8 cellular contexts compared by ENCODE assay signal in genomic region chr19:530133-531008, GRCh38. TPM values are rescaled to one million over a fixed set of nuclear protein-coding genes. Genes with fewer than 3 reads are reported as not detected.
A peak's percentile ranks its signal among the peaks of the same experiment; 100 is the strongest.
DNase-seq lines count a peak whose midpoint lies in the region; ATAC-seq and TF ChIP-seq lines count a peak whose summit lies in the region.

No MANE protein-coding gene starts in this region.

- H3K27me3 Mint-ChIP-seq in Caco-2 (ENCODE audit: insufficient read depth, unreplicated experiment): no peaks in the 10 kb centered on the region

- H3K9me3 Mint-ChIP-seq in Caco-2 (ENCODE audit: unreplicated experiment): no peaks in the 10 kb centered on the region

- peak overlapping the region; percentile 82 for H3K4me3 Mint-ChIP-seq in Caco-2 (ENCODE audit: unreplicated experiment)

- H3K36me3 Mint-ChIP-seq in Caco-2 (ENCODE audit: insufficient read depth, unreplicated experiment): peaks cover 16% of the 10 kb centered on the region

- CTCF ChIA-PET in Caco-2 (lab: Charles Lee): interaction anchor here (1.2 to 3.1 kb wide), 3 partner anchors 20 to 204 kb away, joined by 3 to 28 read pairs (median 9); no protein-coding TSS in a partner anchor

- no peak for TF ChIP-seq EP300 in ovary (IDR thresholded peaks at IDR 0.05)

- H3K4me1 ChIP-seq in Caco-2 (peaks cover 30% of the 10 kb centered on the region), Peyer's patch (peaks cover 4 to 22% (median 17%) of the 10 kb centered on the region in 4 donors), ovary (ENCODE audit: insufficient read depth) (peaks cover 12% of the 10 kb centered on the region)

- H3K4me1 Mint-ChIP-seq in Caco-2 (ENCODE audit: low read depth, unreplicated experiment): peaks cover 6% of the 10 kb centered on the region

- 0 out of 2 replicates have a peak, but pooled peaks cover 1% of the 10 kb centered on the region for H3K36me3 ChIP-seq in Caco-2 (ENCODE audit: control insufficient read depth, insufficient read depth, low read length)
- H3K36me3 ChIP-seq in Peyer's patch: peaks cover 0 to 2% (median 0%) of the 10 kb centered on the region in 3 donors
- no peaks in the 10 kb centered on the region for H3K36me3 ChIP-seq in ovary

- 62 to 67% (median 64%) methylated on average over 38 of the region's 38 CpGs for WGBS in ovary, 3 donors

- intact Hi-C loops in Caco-2 (cut with micrococcal nuclease; ENCODE audit: unreplicated experiment) (loop anchor here (5.0 kb wide), 1 partner anchor 42 kb away; the partner anchor contains the start of gene BSG), ovary (cut with DNase I) (loop anchor here in 1 of 4 donors (5.0 to 10.0 kb wide), 2 partner anchors 47 to 94 kb away; no protein-coding TSS in a partner anchor)

- ATAC-seq in HG02798 (IDR thresholded peaks at IDR 0.05; ENCODE audit: poor library complexity, unreplicated experiment): no peak

- no peak for TF ChIP-seq POLR2A in Peyer's patch (IDR thresholded peaks at IDR 0.05)
- TF ChIP-seq POLR2A in ovary (IDR thresholded peaks at IDR 0.05): no peak

- H3K27ac ChIP-seq in Peyer's patch (peak overlapping the region; percentile 95 to 98 (median 97)), ovary (no peak overlapping the region)

- H3K9me3 ChIP-seq in Caco-2: no peaks in the 10 kb centered on the region
- H3K9me3 ChIP-seq in Peyer's patch: no peaks in the 10 kb centered on the region
- H3K9me3 ChIP-seq in ovary: no peaks in the 10 kb centered on the region

- DNase-seq in Caco-2 (no peak), Peyer's patch (peak in 1 of 3 donors; percentile 55), epithelial cell of proximal tubule (ENCODE audit: low read depth) (no peak), ovary (peak in 3 of 5 donors; percentile 50 to 63 (median 62)), COLO829 (ENCODE audit: low spot score) (no peak), mesenteric fat pad (ENCODE audit: low spot score) (no peak), NCI-H187 (lab: John Stamatoyannopoulos, UW) (no peak)

- POLR2A ChIA-PET in Caco-2 (lab: Charles Lee): interaction anchor here (0.8 to 1.9 kb wide), 3 partner anchors 13 to 24 kb away, joined by 3 to 7 read pairs (median 5); no protein-coding TSS in a partner anchor

- TF ChIP-seq CTCF in Caco-2 (IDR thresholded peaks at IDR 0.05; ENCODE audit: insufficient read depth in 1 of 2, low read depth in 1 of 2, low read length in 1 of 2, severe bottlenecking in 1 of 2, unreplicated experiment in 1 of 2) (no peak), Peyer's patch (IDR thresholded peaks at IDR 0.05) (no peak), epithelial cell of proximal tubule (conservative IDR thresholded peaks at IDR 0.05; ENCODE audit: low read depth, low read length) (no peak), ovary (IDR thresholded peaks at IDR 0.05) (no peak)

- BruUV-seq in Caco-2 (replicated peaks; lab: Mats Ljungman, UMichigan): TSS peak; percentile 93

- no peaks in the 10 kb centered on the region for H3K27me3 ChIP-seq in Caco-2 (replicated peaks; ENCODE audit: control insufficient read depth, insufficient read depth, low read length)
- no peaks in the 10 kb centered on the region for H3K27me3 ChIP-seq in Peyer's patch
- no peaks in the 10 kb centered on the region for H3K27me3 ChIP-seq in ovary

- peak overlapping the region; percentile 70 for H3K27ac Mint-ChIP-seq in Caco-2 (ENCODE audit: unreplicated experiment)

- H3K4me3 ChIP-seq in Caco-2 (ENCODE audit: low read depth, low read length) (peak overlapping the region; percentile 94), Peyer's patch (peak overlapping the region; percentile 84 to 100 (median 98)), epithelial cell of proximal tubule (ENCODE audit: low read depth, low read length) (peak overlapping the region; percentile 74), ovary (peak overlapping the region; percentile 60)

RNA-seq across cellular contexts. Expression of gene CDC34, which starts 1.2 kb away (rescaled TPM):
- total RNA-seq in Caco-2 (2022) (129 and 133 TPM in 2 replicates), Peyer's patch (10 to 100 TPM; 65.6 to 91.1 (median 75.2) TPM), epithelial cell of proximal tubule (142 and 265 TPM in 2 replicates), ovary (10 to 100 TPM; 45.6 to 78.9 (median 56.1) TPM), mesenteric fat pad (53.7 TPM)
- polyA plus RNA-seq in ovary: 10 to 100 TPM; 13.2 to 59.7 TPM

RNA-seq across cellular contexts. Expression of gene GZMM, which starts 13.5 kb away (rescaled TPM):
- total RNA-seq in Caco-2 (2022): 0.35 TPM in 1 of 2 replicates, not detected in the other
- total RNA-seq in Peyer's patch: 1 to 10 TPM in 2 of 4 donors, not detected in 2; 2.8 to 4.0 TPM
- total RNA-seq in epithelial cell of proximal tubule: not detected in 2 replicates
- 1 to 10 TPM in 1 of 7 donors, under 1 TPM in 5, not detected in 1; 0.31 to 1.7 (median 0.56) TPM for total RNA-seq in ovary
- polyA plus RNA-seq in ovary: under 1 TPM in 1 of 2 donors, not detected in 1; 0.48 TPM
- total RNA-seq in mesenteric fat pad: 0.74 TPM

RNA-seq across cellular contexts. Expression of gene TPGS1, which starts 23.1 kb away (rescaled TPM):
- total RNA-seq in Caco-2 (2022): 11.5 and 14.9 TPM in 2 replicates
- 10 to 100 TPM; 11.6 to 35.7 (median 24.2) TPM for total RNA-seq in Peyer's patch
- total RNA-seq in epithelial cell of proximal tubule: 56.4 and 78.1 TPM in 2 replicates
- 10 to 100 TPM; 18.6 to 93.3 (median 27.4) TPM for total RNA-seq in ovary
- polyA plus RNA-seq in ovary: 10 to 100 TPM in 1 of 2 donors, under 1 TPM in 1; 0.12 to 24.7 TPM
- 20.3 TPM for total RNA-seq in mesenteric fat pad

RNA-seq across cellular contexts. Expression of gene MADCAM1, which starts 34.1 kb away (rescaled TPM):
- total RNA-seq in Caco-2 (2022) (0.73 and 1.3 TPM in 2 replicates), Peyer's patch (10 to 100 TPM in 1 of 4 donors, 1 to 10 TPM in 3; 1.4 to 25.6 (median 5.1) TPM), epithelial cell of proximal tubule (0.17 TPM in 1 of 2 replicates, not detected in the other), ovary (under 1 TPM in 6 of 7 donors, not detected in 1; 0.11 to 0.90 (median 0.41) TPM), mesenteric fat pad (1.7 TPM)
- under 1 TPM in 1 of 2 donors, not detected in 1; 0.42 TPM for polyA plus RNA-seq in ovary

RNA-seq across cellular contexts. Expression of gene BSG, which starts 42.0 kb away (rescaled TPM):
- total RNA-seq in Caco-2 (2022) (618 and 656 TPM in 2 replicates), Peyer's patch (100 to 1,000 TPM; 149 to 501 (median 469) TPM), epithelial cell of proximal tubule (705 and 835 TPM in 2 replicates), ovary (100 to 1,000 TPM; 225 to 484 (median 324) TPM), mesenteric fat pad (396 TPM)
- 100 to 1,000 TPM; 111 to 290 TPM for polyA plus RNA-seq in ovary

Comparison
In these comparisons a context has a peak if more than half of its experiments do, and no peak if none do; other contexts are left out.
1. DNase-seq: peak in ovary (3 of 5); none in Caco-2 (0 of 2), epithelial cell of proximal tubule (single experiment), COLO829 (single experiment), mesenteric fat pad (single experiment) and NCI-H187 (0 of 2).
2. H3K27ac ChIP-seq: peak in Peyer's patch (4 of 4); none in ovary (0 of 2).
3. Peak in every context shown above with its lines, with median percentiles within 50 percentile points of each other: H3K4me3 ChIP-seq.